In genomic region chr22:48641906-48642475, GRCh38 we compare ENCODE assay signal across 22 cellular contexts.
"Had no signal": no experiment of that assay in that cellular context is flagged by ENCODE, and none has a peak within 500 bp of the region (broad histone marks: within the 10 kb centered on the region; RNA-seq: fewer than 3 reads in every experiment).

No MANE protein-coding gene starts in this region.

- H3K27me3 ChIP-seq: adrenal gland, body of pancreas, cardiac muscle cell, right lobe of liver, upper lobe of right lung had no signal

- H3K36me3 Mint-ChIP-seq: activated naive CD4-positive, alpha-beta T cell treated with anti-CD3 and anti-CD28 coated beads, Interleukin-2, amount 50 U/mL, for 24 hours; naive thymus-derived CD4-positive, alpha-beta T cell had no signal

- ATAC-seq: activated T-cell treated with anti-CD3 and anti-CD28 coated beads, Interleukin-2, amount 50 U/mL, for 4 hours; activated T-helper 17 cell treated with anti-CD3 and anti-CD28 coated beads, Interleukin-2, amount 50 U/mL, for 72 hours; body of pancreas; gastroesophageal sphincter; left cardiac atrium; right lobe of liver; stimulated activated naive CD8-positive, alpha-beta T cell treated with anti-CD3 and anti-CD28 coated beads, Interleukin-15, Interleukin-2, amounts not matched to agents 100 U/mL and 50 U/mL, for 24 hours; upper lobe of right lung had no signal

- H3K9me3 Mint-ChIP-seq: activated B cell treated with CpG ODN at 0.5 μM for 24 hours; activated CD8-positive, alpha-beta T cell treated with anti-CD3 and anti-CD28 coated beads for 36 hours; activated naive CD4-positive, alpha-beta T cell treated with anti-CD3 and anti-CD28 coated beads, Interleukin-2, amount 50 U/mL, for 24 hours; activated T-cell treated with anti-CD3 and anti-CD28 coated beads, Interleukin-2, amount 50 U/mL, for 4 hours; activated T-helper 17 cell treated with anti-CD3 and anti-CD28 coated beads, Interleukin-2, amount 50 U/mL, for 72 hours; naive thymus-derived CD4-positive, alpha-beta T cell; T-helper 2 cell treated with Interferon-gamma antibody and Interleukin-4, amounts not matched to agents 5 μg/mL and 100 μg/mL, for 36 hours had no signal

- H3K4me1 Mint-ChIP-seq: activated B cell treated with CpG ODN at 0.5 μM for 24 hours; activated naive CD4-positive, alpha-beta T cell treated with anti-CD3 and anti-CD28 coated beads, Interleukin-2, amount 50 U/mL, for 24 hours; activated T-helper 17 cell treated with anti-CD3 and anti-CD28 coated beads, Interleukin-2, amount 50 U/mL, for 72 hours; naive thymus-derived CD4-positive, alpha-beta T cell had no signal

- H3K4me1 ChIP-seq: adrenal gland, body of pancreas, gastroesophageal sphincter, right lobe of liver, upper lobe of right lung had no signal

- DNase-seq: activated B cell treated with CpG ODN at 0.5 μM for 24 hours; activated CD4-positive, alpha-beta T cell treated with anti-CD3 and anti-CD28 coated beads, Interleukin-2, amount 50 U/mL, for 1 hour; activated gamma-delta T cell treated with Interleukin-2 at 50 U/mL for 16 hours; activated T-cell treated with anti-CD3 and anti-CD28 coated beads, Interleukin-2, amount 50 U/mL, for 4 hours; adrenal gland; aorta; body of pancreas; cortex of kidney; left cardiac atrium; midbrain; naive thymus-derived CD4-positive, alpha-beta T cell; right lobe of liver; stimulated activated CD4-positive, alpha-beta T cell treated with anti-CD3 and anti-CD28 coated beads, Interleukin-2, amount 100 ng/mL, for 48 hours; stimulated activated naive CD8-positive, alpha-beta T cell treated with anti-CD3 and anti-CD28 coated beads, Interleukin-15, Interleukin-2, amounts not matched to agents 100 U/mL and 50 U/mL, for 24 hours; T-helper 1 cell; upper lobe of right lung had no signal

- H3K9me3 ChIP-seq: adrenal gland, body of pancreas, gastroesophageal sphincter, right lobe of liver, upper lobe of right lung had no signal

- H3K27ac ChIP-seq: adrenal gland, body of pancreas, cardiac muscle cell, gastroesophageal sphincter, right lobe of liver, upper lobe of right lung had no signal

- H3K4me3 Mint-ChIP-seq: activated B cell treated with CpG ODN at 0.5 μM for 24 hours; activated CD8-positive, alpha-beta T cell treated with anti-CD3 and anti-CD28 coated beads for 36 hours; activated naive CD4-positive, alpha-beta T cell treated with anti-CD3 and anti-CD28 coated beads, Interleukin-2, amount 50 U/mL, for 24 hours; activated T-cell treated with anti-CD3 and anti-CD28 coated beads, Interleukin-2, amount 50 U/mL, for 4 hours; activated T-helper 17 cell treated with anti-CD3 and anti-CD28 coated beads, Interleukin-2, amount 50 U/mL, for 72 hours; naive thymus-derived CD4-positive, alpha-beta T cell; T-helper 2 cell treated with Interferon-gamma antibody and Interleukin-4, amounts not matched to agents 5 μg/mL and 100 μg/mL, for 36 hours had no signal

- H3K36me3 ChIP-seq: adrenal gland, cardiac muscle cell, gastroesophageal sphincter, right lobe of liver, upper lobe of right lung had no signal

- H3K27me3 Mint-ChIP-seq: activated B cell treated with CpG ODN at 0.5 μM for 24 hours; activated CD8-positive, alpha-beta T cell treated with anti-CD3 and anti-CD28 coated beads for 36 hours; activated naive CD4-positive, alpha-beta T cell treated with anti-CD3 and anti-CD28 coated beads, Interleukin-2, amount 50 U/mL, for 24 hours; activated T-helper 17 cell treated with anti-CD3 and anti-CD28 coated beads, Interleukin-2, amount 50 U/mL, for 72 hours; naive thymus-derived CD4-positive, alpha-beta T cell had no signal

- H3K4me3 ChIP-seq: adrenal gland, body of pancreas, cardiac muscle cell, gastroesophageal sphincter, right lobe of liver, upper lobe of right lung had no signal

- H3K27ac Mint-ChIP-seq: activated B cell treated with CpG ODN at 0.5 μM for 24 hours; activated CD8-positive, alpha-beta T cell treated with anti-CD3 and anti-CD28 coated beads for 36 hours; activated naive CD4-positive, alpha-beta T cell treated with anti-CD3 and anti-CD28 coated beads, Interleukin-2, amount 50 U/mL, for 24 hours; activated T-helper 17 cell treated with anti-CD3 and anti-CD28 coated beads, Interleukin-2, amount 50 U/mL, for 72 hours; naive thymus-derived CD4-positive, alpha-beta T cell; T-helper 2 cell treated with Interferon-gamma antibody and Interleukin-4, amounts not matched to agents 5 μg/mL and 100 μg/mL, for 36 hours had no signal
